Comparison of ENCODE assay signal across 1 cellular context in the genomic region with DNA sequence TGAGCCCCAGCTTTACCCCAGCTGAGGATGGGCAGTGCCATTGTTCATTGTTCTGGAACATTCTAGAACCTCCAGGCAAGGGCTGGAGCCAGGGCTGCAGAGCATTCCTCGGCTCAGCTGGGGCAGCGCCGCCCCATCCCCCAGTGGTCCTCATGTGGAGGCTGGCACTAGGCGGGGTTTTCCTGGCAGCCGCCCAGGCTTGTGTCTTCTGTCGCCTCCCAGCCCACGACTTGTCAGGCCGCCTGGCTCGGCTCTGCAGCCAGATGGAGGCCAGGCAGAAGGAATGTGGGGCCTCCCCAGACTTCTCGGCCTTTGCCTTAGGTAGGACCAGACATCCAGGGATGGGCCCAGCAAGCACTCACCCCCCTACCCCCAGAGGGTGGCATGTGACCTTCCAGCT.
TF ChIP-seq lines count a peak whose summit lies in the region.

A gene with protein sequence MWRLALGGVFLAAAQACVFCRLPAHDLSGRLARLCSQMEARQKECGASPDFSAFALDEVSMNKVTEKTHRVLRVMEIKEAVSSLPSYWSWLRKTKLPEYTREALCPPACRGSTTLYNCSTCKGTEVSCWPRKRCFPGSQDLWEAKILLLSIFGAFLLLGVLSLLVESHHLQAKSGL (plus strand): TSS at position 104 of the 400 bp plus-strand sequence. CDS start 49 bp downstream, at position 153.

TF ChIP-seq in HCT116, 20 proteins besides CTCF, POLR2A, EP300 and RAD21 (continued from another document):
- TF ChIP-seq, protein P1, sequence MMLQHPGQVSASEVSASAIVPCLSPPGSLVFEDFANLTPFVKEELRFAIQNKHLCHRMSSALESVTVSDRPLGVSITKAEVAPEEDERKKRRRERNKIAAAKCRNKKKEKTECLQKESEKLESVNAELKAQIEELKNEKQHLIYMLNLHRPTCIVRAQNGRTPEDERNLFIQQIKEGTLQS (IDR thresholded peaks at IDR 0.05): no peak
- TF ChIP-seq POLR2AphosphoS5 (IDR thresholded peaks at IDR 0.05; ENCODE audit: low read depth, low read length) (no peak), SP1 (IDR thresholded peaks at IDR 0.05; ENCODE audit: low read depth) (no peak), TCF7L2 (IDR thresholded peaks at IDR 0.05; ENCODE audit: borderline replicate concordance, extremely low read depth, insufficient read depth, insufficient read length) (no peak), JUND (IDR thresholded peaks at IDR 0.05) (no peak), YY1 (IDR thresholded peaks at IDR 0.05; ENCODE audit: extremely low read depth, insufficient replicate concordance, low read depth, low read length) (no peak), CEBPB (IDR thresholded peaks at IDR 0.05; ENCODE audit: low read depth) (no peak), FOSL1 (IDR thresholded peaks at IDR 0.05; ENCODE audit: low read depth) (no peak)
- TF ChIP-seq, protein P2, sequence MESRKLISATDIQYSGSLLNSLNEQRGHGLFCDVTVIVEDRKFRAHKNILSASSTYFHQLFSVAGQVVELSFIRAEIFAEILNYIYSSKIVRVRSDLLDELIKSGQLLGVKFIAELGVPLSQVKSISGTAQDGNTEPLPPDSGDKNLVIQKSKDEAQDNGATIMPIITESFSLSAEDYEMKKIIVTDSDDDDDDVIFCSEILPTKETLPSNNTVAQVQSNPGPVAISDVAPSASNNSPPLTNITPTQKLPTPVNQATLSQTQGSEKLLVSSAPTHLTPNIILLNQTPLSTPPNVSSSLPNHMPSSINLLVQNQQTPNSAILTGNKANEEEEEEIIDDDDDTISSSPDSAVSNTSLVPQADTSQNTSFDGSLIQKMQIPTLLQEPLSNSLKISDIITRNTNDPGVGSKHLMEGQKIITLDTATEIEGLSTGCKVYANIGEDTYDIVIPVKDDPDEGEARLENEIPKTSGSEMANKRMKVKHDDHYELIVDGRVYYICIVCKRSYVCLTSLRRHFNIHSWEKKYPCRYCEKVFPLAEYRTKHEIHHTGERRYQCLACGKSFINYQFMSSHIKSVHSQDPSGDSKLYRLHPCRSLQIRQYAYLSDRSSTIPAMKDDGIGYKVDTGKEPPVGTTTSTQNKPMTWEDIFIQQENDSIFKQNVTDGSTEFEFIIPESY (IDR thresholded peaks at IDR 0.05; ENCODE audit: extremely low read depth, insufficient replicate concordance, low read length): no peak
